8 cellular contexts compared by ENCODE assay signal in genomic region chr21:37257526-37257966, GRCh38. TPM values are rescaled to one million over a fixed set of nuclear protein-coding genes. Genes with fewer than 3 reads are reported as not detected.
DNase-seq lines count a peak whose midpoint lies in the region; ATAC-seq and TF ChIP-seq lines count a peak whose summit lies in the region.

No MANE protein-coding gene starts in this region.

- peak overlapping the region; percentile 75 to 80 for H3K4me3 Mint-ChIP-seq in H9
- H3K4me3 Mint-ChIP-seq in activated T-helper 1 cell treated with anti-CD3 and anti-CD28 coated beads, Interleukin-12 subunit alpha, Interleukin-12 subunit beta, Interleukin-2, Interleukin-4 antibody, amounts not matched to agents 30 ng/mL and 10 ng/mL and 1 ng/mL, durations not matched to agents 14 hours and 24 hours and 36 hours, result peak overlapping the region; percentile 95

- no peak overlapping the region for H2AFZ ChIP-seq in H9 (ENCODE audit: low read length)

- peak overlapping the region; percentile 71 for H3K18ac ChIP-seq in H9 (ENCODE audit: insufficient read length, low read depth, low read length)

- H3K9me3 Mint-ChIP-seq in H9, result no peaks in the 10 kb centered on the region; a peak in 1 of 5 replicates
- no peaks in the 10 kb centered on the region for H3K9me3 Mint-ChIP-seq in activated T-helper 1 cell treated with anti-CD3 and anti-CD28 coated beads, Interleukin-12 subunit alpha, Interleukin-12 subunit beta, Interleukin-2, Interleukin-4 antibody, amounts not matched to agents 30 ng/mL and 10 ng/mL and 1 ng/mL, durations not matched to agents 14 hours and 24 hours and 36 hours

- H3K27ac ChIP-seq in H9 (ENCODE audit: insufficient read length, low read depth, low read length) (peak overlapping the region; percentile 50), cardiac muscle cell (peak overlapping the region; percentile 84), prostate gland (peak overlapping the region; percentile 72 to 75)

- TF ChIP-seq CTCF in H9 (conservative IDR thresholded peaks at IDR 0.05) (no peak), cardiac muscle cell (IDR thresholded peaks at IDR 0.05; ENCODE audit: low read depth, low read length) (no peak), prostate gland (IDR thresholded peaks at IDR 0.05) (no peak)

- H4K91ac ChIP-seq in H9 (ENCODE audit: insufficient read length, low read depth, low read length), result peak overlapping the region; percentile 4

- intact Hi-C loops in activated T-helper 1 cell treated with anti-CD3 and anti-CD28 coated beads, Interleukin-12 subunit alpha, Interleukin-12 subunit beta, Interleukin-2, Interleukin-4 antibody, amounts not matched to agents 30 ng/mL and 10 ng/mL and 1 ng/mL, durations not matched to agents 14 hours and 24 hours and 36 hours (cut with micrococcal nuclease), result loop anchor here (5.0 kb wide), 1 partner anchor 870 kb away; the partner anchor contains the start of gene CHAF1B
- intact Hi-C loops in prostate gland (cut with DNase I), result no loop called here

- no peak overlapping the region for H2BK15ac ChIP-seq in H9 (ENCODE audit: low read depth, low read length)

- H3K56ac ChIP-seq in H9 (ENCODE audit: insufficient read length, low read depth, low read length), result no peak overlapping the region

- H3K36me3 ChIP-seq in cardiac muscle cell (no peaks in the 10 kb centered on the region), prostate gland (no peaks in the 10 kb centered on the region)

- H3K23ac ChIP-seq in H9 (ENCODE audit: insufficient read length, low read depth, low read length), result no peak overlapping the region

- H3T11ph ChIP-seq in H9 (ENCODE audit: low read length), result no peak overlapping the region

- H3K4me1 Mint-ChIP-seq in H9, result peaks cover 17% of the 10 kb centered on the region in 2 experiments
- H3K4me1 Mint-ChIP-seq in activated T-helper 1 cell treated with anti-CD3 and anti-CD28 coated beads, Interleukin-12 subunit alpha, Interleukin-12 subunit beta, Interleukin-2, Interleukin-4 antibody, amounts not matched to agents 30 ng/mL and 10 ng/mL and 1 ng/mL, durations not matched to agents 14 hours and 24 hours and 36 hours (ENCODE audit: low read depth), result peaks cover 58% of the 10 kb centered on the region

- H3K9me3 ChIP-seq in H9 (ENCODE audit: control insufficient read depth, low read depth, low read length), result no peaks in the 10 kb centered on the region
- H3K9me3 ChIP-seq in cardiac muscle cell (ENCODE audit: low read depth), result no peaks in the 10 kb centered on the region
- H3K9me3 ChIP-seq in prostate gland, result no peaks in the 10 kb centered on the region

- H3K79me1 ChIP-seq in H9 (ENCODE audit: insufficient read depth, low read depth, low read length, poor library complexity, severe bottlenecking), result peaks cover 4% of the 10 kb centered on the region

- H3K27me3 ChIP-seq in H9 (ENCODE audit: insufficient read depth, low read length) (no peaks in the 10 kb centered on the region), cardiac muscle cell (no peaks in the 10 kb centered on the region), prostate gland (replicated peaks; ENCODE audit: insufficient read depth) (no peaks in the 10 kb centered on the region)

- H3K9ac ChIP-seq in H9 (ENCODE audit: extremely low read depth, insufficient read length, low read length), result peak overlapping the region; percentile 77

- H3K4me1 ChIP-seq in H9 (ENCODE audit: insufficient read depth, low read length), result no peaks in the 10 kb centered on the region
- H3K4me1 ChIP-seq in cardiac muscle cell (ENCODE audit: low read depth), result peaks cover 14% of the 10 kb centered on the region
- no peaks in the 10 kb centered on the region for H3K4me1 ChIP-seq in prostate gland (replicated peaks)

- H2BK5ac ChIP-seq in H9 (ENCODE audit: insufficient read length, low read length), result peak overlapping the region; percentile 0

- H2BK20ac ChIP-seq in H9 (ENCODE audit: low read depth, low read length, poor library complexity, severe bottlenecking), result no peak overlapping the region

- H3K14ac ChIP-seq in H9 (ENCODE audit: insufficient read depth, low read length), result peak overlapping the region; percentile 84

- H3K79me2 ChIP-seq in H9 (ENCODE audit: insufficient read depth, low read length), result peaks cover 4% of the 10 kb centered on the region; the same call in 1 of the 2 replicates

- no CpG with 5 or more reads among the region's 22 CpGs for WGBS in H9 (ENCODE audit: extremely low coverage, insufficient read length, low lambda C conversion rate)
- under 1% methylated on average over 21 of the region's 22 CpGs for WGBS in prostate gland

- no peak for TF ChIP-seq POLR2A in prostate gland (IDR thresholded peaks at IDR 0.05)

- peak overlapping the region; percentile 96 to 99 (median 98) for H3K27ac Mint-ChIP-seq in H9
- H3K27ac Mint-ChIP-seq in activated T-helper 1 cell treated with anti-CD3 and anti-CD28 coated beads, Interleukin-12 subunit alpha, Interleukin-12 subunit beta, Interleukin-2, Interleukin-4 antibody, amounts not matched to agents 30 ng/mL and 10 ng/mL and 1 ng/mL, durations not matched to agents 14 hours and 24 hours and 36 hours, result peak overlapping the region; percentile 100

- H3K4me3 ChIP-seq in cardiac muscle cell (peak overlapping the region; percentile 38), prostate gland (peak overlapping the region; percentile 31 to 51)

- no peak overlapping the region; the same call in 1 of the 2 replicates for H3K4ac ChIP-seq in H9 (ENCODE audit: low read depth, low read length)

- H3K23me2 ChIP-seq in H9 (ENCODE audit: insufficient read length, low read depth, low read length, poor library complexity, severe bottlenecking), result peaks cover 14% of the 10 kb centered on the region

- H4K5ac ChIP-seq in H9 (ENCODE audit: insufficient read length, low read depth, low read length), result peak overlapping the region; percentile 56

- H3K27me3 Mint-ChIP-seq in H9 (ENCODE audit: low read depth), result no peaks in the 10 kb centered on the region
- peaks cover 2% of the 10 kb centered on the region for H3K27me3 Mint-ChIP-seq in activated T-helper 1 cell treated with anti-CD3 and anti-CD28 coated beads, Interleukin-12 subunit alpha, Interleukin-12 subunit beta, Interleukin-2, Interleukin-4 antibody, amounts not matched to agents 30 ng/mL and 10 ng/mL and 1 ng/mL, durations not matched to agents 14 hours and 24 hours and 36 hours (ENCODE audit: insufficient read depth)

- H4K20me1 ChIP-seq in H9 (ENCODE audit: control insufficient read depth, insufficient read depth, insufficient read length), result no peaks in the 10 kb centered on the region

- H3K4me2 ChIP-seq in H9 (ENCODE audit: insufficient read depth, insufficient read length, low read length), result peak overlapping the region; percentile 61

- peak overlapping the region; percentile 1 for H2BK120ac ChIP-seq in H9 (ENCODE audit: low read depth, low read length, poor library complexity, severe bottlenecking)

- H2BK12ac ChIP-seq in H9 (ENCODE audit: insufficient read length, low read depth, low read length), result no peak overlapping the region

- ATAC-seq in activated CD4-positive, CD25-positive, alpha-beta regulatory T cell treated with anti-CD3 and anti-CD28 coated beads, Interleukin-2, amount 50 U/mL, for 24 hours, result no peak

- H4K8ac ChIP-seq in H9 (replicated peaks; ENCODE audit: insufficient read length, low read depth, low read length), result no peak overlapping the region

- peaks cover 1 to 3% (median 2%) of the 10 kb centered on the region in 3 experiments; a peak in 3 of 7 replicates for H3K36me3 Mint-ChIP-seq in H9 (ENCODE audit: insufficient read depth in 1 of 3, low read depth in 3 of 3)
- H3K36me3 Mint-ChIP-seq in activated T-helper 1 cell treated with anti-CD3 and anti-CD28 coated beads, Interleukin-12 subunit alpha, Interleukin-12 subunit beta, Interleukin-2, Interleukin-4 antibody, amounts not matched to agents 30 ng/mL and 10 ng/mL and 1 ng/mL, durations not matched to agents 14 hours and 24 hours and 36 hours (ENCODE audit: low read depth), result peaks cover 13% of the 10 kb centered on the region

- peak; percentile 34 for DNase-seq in activated CD4-positive, CD25-positive, alpha-beta regulatory T cell treated with anti-CD3 and anti-CD28 coated beads, Interleukin-2, amount 50 U/mL, for 72 hours
- DNase-seq in H9 (no peak), MV-4-11 (lab: John Stamatoyannopoulos, UW) (peak; percentile 52), cardiac muscle cell (ENCODE audit: low read depth in 1 of 2, low spot score in 1 of 2) (peak in 1 of 2 donors; percentile 51), prostate gland (ENCODE audit: low spot score) (peak; percentile 6), HuH-7.5 (ENCODE audit: low spot score) (no peak)
- DNase-seq in activated T-helper 1 cell treated with anti-CD3 and anti-CD28 coated beads, Interleukin-12 subunit alpha, Interleukin-12 subunit beta, Interleukin-2, Interleukin-4 antibody, amounts not matched to agents 30 ng/mL and 10 ng/mL and 1 ng/mL, durations not matched to agents 14 hours and 24 hours and 36 hours (ENCODE audit: low spot score), result peak; percentile 21

- H2AK5ac ChIP-seq in H9 (ENCODE audit: insufficient read length, low read length), result no peak overlapping the region

RNA-seq across cellular contexts. Expression of gene VPS26C, which starts 9.6 kb away (rescaled TPM):
- 54.5 and 58.0 TPM in 2 replicates for total RNA-seq in H9 (2021)
- total RNA-seq in activated T-helper 1 cell treated with anti-CD3 and anti-CD28 coated beads, Interleukin-12 subunit alpha, Interleukin-12 subunit beta, Interleukin-2, Interleukin-4 antibody, amounts not matched to agents 30 ng/mL and 10 ng/mL and 1 ng/mL, durations not matched to agents 14 hours and 24 hours and 36 hours, result 53.8 and 58.9 TPM in 2 replicates
- 45.0 and 46.3 TPM in 2 replicates for total RNA-seq in cardiac muscle cell
- polyA plus RNA-seq in cardiac muscle cell, result 29.9 and 33.6 TPM in 2 replicates
- total RNA-seq in prostate gland, result 10 to 100 TPM; 36.8 to 46.1 TPM

Comparison
In these comparisons a context has a peak if more than half of its experiments do, and no peak if none do; other contexts are left out.
1. DNase-seq: peak in activated CD4-positive, CD25-positive, alpha-beta regulatory T cell treated with anti-CD3 and anti-CD28 coated beads, Interleukin-2, amount 50 U/mL, for 72 hours (single experiment), MV-4-11 (single experiment), activated T-helper 1 cell treated with anti-CD3 and anti-CD28 coated beads, Interleukin-12 subunit alpha, Interleukin-12 subunit beta, Interleukin-2, Interleukin-4 antibody, amounts not matched to agents 30 ng/mL and 10 ng/mL and 1 ng/mL, durations not matched to agents 14 hours and 24 hours and 36 hours (single experiment) and prostate gland (single experiment); none in H9 (single experiment) and HuH-7.5 (single experiment).
2. Peak in every context shown above with its lines, with median percentiles within 50 percentile points of each other: H3K27ac ChIP-seq.